8 cellular contexts compared by ENCODE assay signal in genomic region chr5:142597546-142598337, GRCh38.
DNase-seq lines count a peak whose midpoint lies in the region; ATAC-seq and TF ChIP-seq lines count a peak whose summit lies in the region.

No MANE protein-coding gene starts in this region.

- CTCF ChIA-PET in WTC11 (lab: Charles Lee), result interaction anchor here (0.6 to 1.6 kb wide), 4 partner anchors 8 to 11 kb away, joined by 3 read pairs; no protein-coding TSS in a partner anchor

- no peaks in the 10 kb centered on the region for H3K27me3 Mint-ChIP-seq in WTC11 (ENCODE audit: low read depth)

- DNase-seq in GM12864 (ENCODE audit: low read depth), result no peak
- DNase-seq in WTC11 (ENCODE audit: low spot score), result peak; percentile 35
- DNase-seq in iPS-NIHi11 (ENCODE audit: low spot score), result peak; percentile 26
- DNase-seq in NCI-H2107 (lab: John Stamatoyannopoulos, UW), result no peak
- no peak for DNase-seq in uterus
- DNase-seq in tibial nerve (ENCODE audit: low spot score in 2 of 2), result no peak

- peaks cover 50% of the 10 kb centered on the region for H3K4me1 ChIP-seq in ACC112 (ENCODE audit: control insufficient read depth, insufficient read depth, low read length, unreplicated experiment)
- H3K4me1 ChIP-seq in uterus, result no peaks in the 10 kb centered on the region
- peaks cover 0 to 25% (median 4%) of the 10 kb centered on the region in 4 donors for H3K4me1 ChIP-seq in tibial nerve

- peaks cover 7% of the 10 kb centered on the region for H3K9me3 Mint-ChIP-seq in WTC11

- no peak overlapping the region for H3K4me3 Mint-ChIP-seq in WTC11

- TF ChIP-seq POLR2A in uterus (IDR thresholded peaks at IDR 0.05) (no peak), tibial nerve (IDR thresholded peaks at IDR 0.05) (no peak)

- peaks cover 25% of the 10 kb centered on the region for H3K4me1 Mint-ChIP-seq in WTC11

- TF ChIP-seq CTCF in GM12864 (IDR thresholded peaks at IDR 0.05; ENCODE audit: low read depth, low read length, missing control alignments) (peak; percentile 2), WTC11 (IDR thresholded peaks at IDR 0.05) (no peak), uterus (IDR thresholded peaks at IDR 0.05) (no peak), tibial nerve (IDR thresholded peaks at IDR 0.05) (no peak)

- H3K4me3 ChIP-seq in ACC112 (ENCODE audit: low read depth, low read length) (no peak overlapping the region), GM12864 (ENCODE audit: low read depth, low read length) (no peak overlapping the region), uterus (no peak overlapping the region), tibial nerve (no peak overlapping the region)

- 43 to 46% methylated on average over 6 of the region's 6 CpGs for WGBS in tibial nerve, 2 donors

- no peaks in the 10 kb centered on the region for H3K36me3 ChIP-seq in ACC112 (ENCODE audit: insufficient read depth, low read length)
- H3K36me3 ChIP-seq in uterus, result no peaks in the 10 kb centered on the region
- H3K36me3 ChIP-seq in tibial nerve, result peaks cover 0 to 19% (median 0%) of the 10 kb centered on the region in 3 donors

- no peak overlapping the region for H2AFZ ChIP-seq in ACC112 (ENCODE audit: low read length, unreplicated experiment)

- H3K36me3 Mint-ChIP-seq in WTC11, result no peaks in the 10 kb centered on the region

- no peaks in the 10 kb centered on the region for H3K79me2 ChIP-seq in ACC112 (ENCODE audit: control insufficient read depth, insufficient read depth, low read length, unreplicated experiment)

- peak overlapping the region; percentile 63 for H3K27ac ChIP-seq in ACC112 (ENCODE audit: low read depth, low read length)
- no peak overlapping the region for H3K27ac ChIP-seq in uterus
- H3K27ac ChIP-seq in tibial nerve, result peak overlapping the region in 2 of 4 donors; percentile 15 to 38

- TF ChIP-seq EP300 in tibial nerve (IDR thresholded peaks at IDR 0.05), result no peak

- peak overlapping the region; percentile 75; the same call in 1 of the 2 replicates for H3K27ac Mint-ChIP-seq in WTC11

- POLR2A ChIA-PET in WTC11 (lab: Charles Lee), result no interaction called here

- H3K9me3 ChIP-seq in uterus (no peaks in the 10 kb centered on the region), tibial nerve (no peaks in the 10 kb centered on the region)

- intact Hi-C loops in uterus (cut with DNase I; ENCODE audit: low total_unique reads), result no loop called here

- ATAC-seq in WTC11, result peak; percentile 59; the same call in 1 of the 2 replicates
- no peak for ATAC-seq in HG03439 (IDR thresholded peaks at IDR 0.05; ENCODE audit: unreplicated experiment)

- H3K27me3 ChIP-seq in ACC112 (ENCODE audit: insufficient read depth, low read length) (no peaks in the 10 kb centered on the region), uterus (no peaks in the 10 kb centered on the region), tibial nerve (no peaks in the 10 kb centered on the region)

TF ChIP-seq in WTC11, 78 proteins besides CTCF, POLR2A, EP300 and RAD21:
- TF ChIP-seq NFE2L1 (CRISPR knock-in tag; IDR thresholded peaks at IDR 0.05), result peak; percentile 71; the same call in 1 of the 2 replicates
- TF ChIP-seq SP1 (CRISPR knock-in tag; conservative IDR thresholded peaks at IDR 0.05), result no peak
- TF ChIP-seq JUN (CRISPR knock-in tag; IDR thresholded peaks at IDR 0.05), result no peak

Comparison
In these comparisons a context has a peak if more than half of its experiments do, and no peak if none do; other contexts are left out.
1. DNase-seq: peak in WTC11 (single experiment) and iPS-NIHi11 (single experiment); none in GM12864 (single experiment), NCI-H2107 (single experiment), uterus (0 of 2) and tibial nerve (0 of 2).